ENCODE assay signal across 14 cellular contexts in the genomic region with DNA sequence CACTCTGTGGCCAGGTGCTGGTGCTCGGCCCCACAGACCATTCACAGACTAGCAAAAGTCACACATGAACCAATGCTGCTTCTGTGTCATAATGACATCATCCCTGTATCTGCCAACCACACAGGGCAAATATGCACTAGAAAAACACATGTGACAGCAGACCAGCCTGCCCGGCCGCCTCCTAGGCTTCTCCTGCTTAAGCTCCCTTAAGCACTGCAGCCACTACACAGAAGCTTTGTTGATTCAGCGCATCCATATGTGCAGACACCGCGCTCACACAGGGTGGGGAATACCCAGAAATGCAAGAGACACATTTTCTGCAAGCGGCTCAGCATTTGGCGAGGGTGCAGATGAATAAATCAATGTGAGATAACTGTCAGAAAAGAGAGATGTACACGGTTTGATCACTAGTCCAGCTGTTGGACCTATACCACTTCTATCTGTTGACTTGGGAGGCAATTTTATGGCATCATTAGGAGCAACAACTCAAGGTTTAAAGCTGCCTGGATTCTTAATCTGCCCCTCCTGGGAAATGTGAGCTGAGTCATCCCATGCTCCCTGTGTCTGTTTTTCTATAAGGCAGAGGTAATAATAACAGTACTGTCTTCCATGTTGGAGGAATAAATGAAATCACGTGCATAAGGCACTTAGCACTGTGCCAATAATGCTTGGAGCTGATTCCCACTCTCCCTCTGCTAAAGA. TPM values are rescaled to one million over a fixed set of nuclear protein-coding genes. Genes with fewer than 3 reads are reported as not detected.
DNase-seq lines count a peak whose midpoint lies in the region; ATAC-seq lines count a peak whose summit lies in the region.
"Had no signal": no experiment of that assay in that cellular context is flagged by ENCODE, and none has a peak within 500 bp of the region (broad histone marks: within the 10 kb centered on the region; RNA-seq: fewer than 3 reads in every experiment).

No MANE protein-coding gene starts in this region.

- H3K4me3 Mint-ChIP-seq in activated CD4-positive, alpha-beta T cell treated with anti-CD3 and anti-CD28 coated beads for 36 hours, result no peak overlapping the region
- H3K4me3 Mint-ChIP-seq: activated CD8-positive, alpha-beta T cell treated with anti-CD3 and anti-CD28 coated beads, Interleukin-2, amount 10 ng/mL, durations not matched to agents 7 days and 5 days had no signal

- DNase-seq in COLO829 (ENCODE audit: low spot score), result peak; percentile 46
- DNase-seq in M059J (ENCODE audit: low read depth), result peak; percentile 21
- no peak for DNase-seq in neuronal stem cell (ENCODE audit: low spot score)
- no peak for DNase-seq in activated CD4-positive, alpha-beta T cell treated with anti-CD3 and anti-CD28 coated beads for 36 hours
- DNase-seq in medulla oblongata (ENCODE audit: extremely low spot score), result no peak
- DNase-seq: activated CD8-positive, alpha-beta T cell treated with anti-CD3 and anti-CD28 coated beads, Interleukin-2, amount 10 ng/mL, durations not matched to agents 7 days and 5 days; Caco-2; dermis blood vessel endothelial cell; heart left ventricle had no signal

- peaks cover 3% of the 10 kb centered on the region for H3K27me3 Mint-ChIP-seq in activated CD4-positive, alpha-beta T cell treated with anti-CD3 and anti-CD28 coated beads for 36 hours

- H2AK5ac ChIP-seq in neuronal stem cell (ENCODE audit: low read depth, low read length), result peak overlapping the region; percentile 38

- H2BK5ac ChIP-seq in neuronal stem cell (ENCODE audit: low read length), result no peak overlapping the region

- no peak overlapping the region for H3K27ac Mint-ChIP-seq in activated CD4-positive, alpha-beta T cell treated with anti-CD3 and anti-CD28 coated beads for 36 hours
- H3K27ac Mint-ChIP-seq: activated CD8-positive, alpha-beta T cell treated with anti-CD3 and anti-CD28 coated beads, Interleukin-2, amount 10 ng/mL, durations not matched to agents 7 days and 5 days; activated naive CD4-positive, alpha-beta T cell treated with anti-CD3 and anti-CD28 coated beads, Interleukin-2, amount 50 U/mL, for 72 hours had no signal

- no peak overlapping the region for H2BK15ac ChIP-seq in neuronal stem cell (ENCODE audit: low read length)

- H3K4me3 ChIP-seq in neuronal stem cell (ENCODE audit: low read length in 2 of 2), result no peak overlapping the region
- H3K4me3 ChIP-seq: heart left ventricle had no signal

- H3K14ac ChIP-seq in neuronal stem cell (ENCODE audit: low read length), result no peak overlapping the region

- no peak overlapping the region for H2BK12ac ChIP-seq in neuronal stem cell (ENCODE audit: low read length)

- no peak overlapping the region for H4K8ac ChIP-seq in neuronal stem cell (ENCODE audit: low read depth, low read length)

- H3K4me1 ChIP-seq in neuronal stem cell (ENCODE audit: control insufficient read depth in 2 of 2, insufficient read depth in 1 of 2, low read depth in 1 of 2, low read length in 2 of 2), result peaks cover 0 to 2% of the 10 kb centered on the region in 2 donors
- H3K4me1 ChIP-seq: Caco-2 had no signal

- CTCF ChIA-PET in activated CD4-positive, alpha-beta T cell treated with anti-CD3 and anti-CD28 coated beads for 36 hours (lab: Charles Lee), result no interaction called here

- POLR2A ChIA-PET in activated CD4-positive, alpha-beta T cell treated with anti-CD3 and anti-CD28 coated beads for 36 hours (lab: Charles Lee), result no interaction called here

- H3K36me3 Mint-ChIP-seq in activated CD4-positive, alpha-beta T cell treated with anti-CD3 and anti-CD28 coated beads for 36 hours (ENCODE audit: low read depth), result no peaks in the 10 kb centered on the region
- H3K36me3 Mint-ChIP-seq: activated naive CD4-positive, alpha-beta T cell treated with anti-CD3 and anti-CD28 coated beads, Interleukin-2, amount 50 U/mL, for 72 hours had no signal

- H3K9me3 ChIP-seq in neuronal stem cell (replicated peaks in 1 of 2; ENCODE audit: control insufficient read depth in 2 of 2, insufficient read depth in 1 of 2, low read depth in 1 of 2, low read length in 2 of 2), result no peaks in the 10 kb centered on the region
- H3K9me3 ChIP-seq: Caco-2, heart left ventricle had no signal

- H3K23ac ChIP-seq in neuronal stem cell (ENCODE audit: low read depth, low read length, poor library complexity), result no peak overlapping the region

- H3K27me3 ChIP-seq in neuronal stem cell (ENCODE audit: control insufficient read depth in 3 of 3, insufficient read depth in 3 of 3, low read depth in 1 of 3, low read length in 3 of 3), result peaks cover 0 to 7% (median 0%) of the 10 kb centered on the region in 3 experiments
- H3K27me3 ChIP-seq: heart left ventricle had no signal

- no peak overlapping the region for H4K91ac ChIP-seq in neuronal stem cell (ENCODE audit: low read depth, low read length, poor library complexity)

- intact Hi-C loops in activated CD4-positive, alpha-beta T cell treated with anti-CD3 and anti-CD28 coated beads for 36 hours (cut with DNase I, micrococcal nuclease), result no loop called here

- no peak overlapping the region for H3K18ac ChIP-seq in neuronal stem cell (ENCODE audit: low read length)

- H3K4me1 Mint-ChIP-seq in activated CD4-positive, alpha-beta T cell treated with anti-CD3 and anti-CD28 coated beads for 36 hours, result no peaks in the 10 kb centered on the region

- H3K36me3 ChIP-seq in neuronal stem cell (replicated peaks in 1 of 2; ENCODE audit: control insufficient read depth in 2 of 2, insufficient read depth in 2 of 2, low read length in 2 of 2), result no peaks in the 10 kb centered on the region

- no CpG with 5 or more reads among the region's 10 CpGs for WGBS in neuronal stem cell (ENCODE audit: extremely low coverage in 2 of 2, insufficient read length in 2 of 2, insufficient replicate concordance in 1 of 2), 2 donors

- no peaks in the 10 kb centered on the region for H3K79me1 ChIP-seq in neuronal stem cell (ENCODE audit: low read depth, low read length)

- no peak overlapping the region for H2AFZ ChIP-seq in neuronal stem cell (ENCODE audit: low read length)

- H3K27ac ChIP-seq in neuronal stem cell (replicated peaks; ENCODE audit: low read length), result no peak overlapping the region

- H3K9ac ChIP-seq in neuronal stem cell (ENCODE audit: low read depth, low read length, poor library complexity), result no peak overlapping the region

- ATAC-seq in esophagus mucosa, result peak; percentile 89
- no peak for ATAC-seq in activated CD4-positive, alpha-beta T cell treated with anti-CD3 and anti-CD28 coated beads for 36 hours
- ATAC-seq in HG03439 (IDR thresholded peaks at IDR 0.05; ENCODE audit: unreplicated experiment), result no peak
- no peak for ATAC-seq in GM21723 (IDR thresholded peaks at IDR 0.05; ENCODE audit: unreplicated experiment)
- ATAC-seq: activated CD8-positive, alpha-beta T cell treated with anti-CD3 and anti-CD28 coated beads, Interleukin-2, amount 10 ng/mL, durations not matched to agents 7 days and 5 days; activated naive CD4-positive, alpha-beta T cell treated with anti-CD3 and anti-CD28 coated beads, Interleukin-2, amount 50 U/mL, for 72 hours; heart left ventricle had no signal

- no peak overlapping the region for H2BK120ac ChIP-seq in neuronal stem cell (ENCODE audit: low read depth, low read length)

- no peak overlapping the region for H3K4ac ChIP-seq in neuronal stem cell (ENCODE audit: low read length)

- H3K9me3 Mint-ChIP-seq in activated CD4-positive, alpha-beta T cell treated with anti-CD3 and anti-CD28 coated beads for 36 hours (ENCODE audit: low read depth), result no peaks in the 10 kb centered on the region
- H3K9me3 Mint-ChIP-seq: activated naive CD4-positive, alpha-beta T cell treated with anti-CD3 and anti-CD28 coated beads, Interleukin-2, amount 50 U/mL, for 72 hours had no signal

- no peak overlapping the region for H3K4me2 ChIP-seq in neuronal stem cell (ENCODE audit: insufficient read depth, low read length, poor library complexity, severe bottlenecking)

RNA-seq across cellular contexts. Expression of gene CPXM2, which starts 33.4 kb away (rescaled TPM):
- total RNA-seq in M059J (2014; rRNA removed; shearing (Covaris generic)), result not detected in 2 replicates
- 3.3 TPM for total RNA-seq in esophagus mucosa
- 0.03 TPM for polyA plus RNA-seq in neuronal stem cell (2013, experiment 1 of 2)
- polyA plus RNA-seq in neuronal stem cell (2013, experiment 2 of 2), result 0.04 TPM
- not detected for total RNA-seq in activated CD4-positive, alpha-beta T cell treated with anti-CD3 and anti-CD28 coated beads for 36 hours
- total RNA-seq: activated CD8-positive, alpha-beta T cell treated with anti-CD3 and anti-CD28 coated beads, Interleukin-2, amount 10 ng/mL, durations not matched to agents 7 days and 5 days; activated naive CD4-positive, alpha-beta T cell treated with anti-CD3 and anti-CD28 coated beads, Interleukin-2, amount 50 U/mL, for 72 hours; Caco-2; T-helper 2 cell treated with Interferon-gamma antibody and Interleukin-4, amounts not matched to agents 100 ng/mL and 5 ng/mL, for 36 hours had no signal

Comparison
In these comparisons a context has a peak if more than half of its experiments do, and no peak if none do; other contexts are left out.
1. DNase-seq: peak in COLO829 (single experiment) and M059J (single experiment); none in neuronal stem cell (single experiment), activated CD4-positive, alpha-beta T cell treated with anti-CD3 and anti-CD28 coated beads for 36 hours (single experiment) and medulla oblongata (single experiment).